Comparison of ENCODE assay signal across 1 cellular context in genomic region chr12:25328082-25328712, GRCh38.
TF ChIP-seq lines count a peak whose summit lies in the region.

No MANE protein-coding gene starts in this region.

TF ChIP-seq in HEK293, 187 proteins besides CTCF, POLR2A, EP300 and RAD21 (continued from another document and continues in another):
- peak; percentile 45; the same call in 1 of the 2 replicates for TF ChIP-seq ZNF148 (tag by site-specific recombination; IDR thresholded peaks at IDR 0.05; ENCODE audit: borderline replicate concordance)
- no peak for TF ChIP-seq GLIS2 (tag by site-specific recombination; IDR thresholded peaks at IDR 0.05)
- TF ChIP-seq PBX3 (CRISPR knock-in tag; IDR thresholded peaks at IDR 0.05), result no peak
- no peak for TF ChIP-seq ZBTB11 (tag by site-specific recombination; conservative IDR thresholded peaks at IDR 0.05; ENCODE audit: low read depth)
- no peak for TF ChIP-seq ZBTB6 (tag by site-specific recombination; IDR thresholded peaks at IDR 0.05)
- TF ChIP-seq ZBTB44 (tag by site-specific recombination; IDR thresholded peaks at IDR 0.05), result peak; percentile 68; the same call in 1 of the 2 replicates
- peak; percentile 41; the same call in 1 of the 2 replicates for TF ChIP-seq BCL11A (tag by site-specific recombination; IDR thresholded peaks at IDR 0.05; ENCODE audit: low read depth)
- peak; percentile 38; the same call in 1 of the 2 replicates for TF ChIP-seq HIC1 (tag by site-specific recombination; IDR thresholded peaks at IDR 0.05)
- TF ChIP-seq KLF1 (tag by site-specific recombination; IDR thresholded peaks at IDR 0.05), result no peak
- TF ChIP-seq ZNF302 (tag by site-specific recombination; IDR thresholded peaks at IDR 0.05; ENCODE audit: low read depth), result no peak
- TF ChIP-seq ZNF423 (tag by site-specific recombination; IDR thresholded peaks at IDR 0.05), result no peak
- no peak for TF ChIP-seq ZNF157 (tag by site-specific recombination; IDR thresholded peaks at IDR 0.05)
- TF ChIP-seq ZNF692 (tag by site-specific recombination; IDR thresholded peaks at IDR 0.05), result no peak; the same call in 1 of the 2 replicates
- no peak for TF ChIP-seq ZNF521 (tag by site-specific recombination; IDR thresholded peaks at IDR 0.05)
- no peak for TF ChIP-seq ZNF510 (tag by site-specific recombination; IDR thresholded peaks at IDR 0.05; ENCODE audit: insufficient replicate concordance)
- TF ChIP-seq ZNF792 (tag by site-specific recombination; IDR thresholded peaks at IDR 0.05), result no peak
- no peak for TF ChIP-seq ZFP3 (tag by site-specific recombination; IDR thresholded peaks at IDR 0.05; ENCODE audit: low read depth)
- TF ChIP-seq ZNF433 (tag by site-specific recombination; IDR thresholded peaks at IDR 0.05; ENCODE audit: low read depth), result no peak
- TF ChIP-seq ZNF19 (tag by site-specific recombination; IDR thresholded peaks at IDR 0.05; ENCODE audit: low read depth), result no peak
- no peak for TF ChIP-seq REST (tag by site-specific recombination; IDR thresholded peaks at IDR 0.05)
- TF ChIP-seq KLF16 (tag by site-specific recombination; IDR thresholded peaks at IDR 0.05), result no peak
- no peak for TF ChIP-seq ZNF248 (tag by site-specific recombination; IDR thresholded peaks at IDR 0.05)
- TF ChIP-seq KLF7 (tag by site-specific recombination; IDR thresholded peaks at IDR 0.05; ENCODE audit: borderline replicate concordance), result no peak
- TF ChIP-seq ZSCAN30 (tag by site-specific recombination; IDR thresholded peaks at IDR 0.05), result no peak
- peak; percentile 62; the same call in 1 of the 2 replicates for TF ChIP-seq WT1 (tag by site-specific recombination; IDR thresholded peaks at IDR 0.05)
- peak; percentile 78 for TF ChIP-seq ZNF324 (tag by site-specific recombination; IDR thresholded peaks at IDR 0.05)
- TF ChIP-seq ZXDB (tag by site-specific recombination; IDR thresholded peaks at IDR 0.05), result peak; percentile 46; the same call in 1 of the 2 replicates
- TF ChIP-seq ZNF24 (tag by site-specific recombination; IDR thresholded peaks at IDR 0.05), result 0 out of 2 replicates have a peak, but pooled peaks have one; percentile 63
- peak; percentile 93 for TF ChIP-seq ZNF366 (tag by site-specific recombination; conservative IDR thresholded peaks at IDR 0.05)
- TF ChIP-seq ZNF404 (tag by site-specific recombination; IDR thresholded peaks at IDR 0.05), result no peak
- no peak for TF ChIP-seq AEBP2 (tag by site-specific recombination; IDR thresholded peaks at IDR 0.05; ENCODE audit: borderline replicate concordance)
- no peak for TF ChIP-seq YY1 (tag by site-specific recombination; IDR thresholded peaks at IDR 0.05)
- TF ChIP-seq ZNF16 (tag by site-specific recombination; IDR thresholded peaks at IDR 0.05; ENCODE audit: low read depth), result no peak
- peak; percentile 79 for TF ChIP-seq IKZF3 (tag by site-specific recombination; IDR thresholded peaks at IDR 0.05)
- TF ChIP-seq ZNF549 (tag by site-specific recombination; IDR thresholded peaks at IDR 0.05), result no peak
- TF ChIP-seq ZNF211 (tag by site-specific recombination; IDR thresholded peaks at IDR 0.05; ENCODE audit: low read depth), result no peak
- no peak for TF ChIP-seq ZNF529 (tag by site-specific recombination; IDR thresholded peaks at IDR 0.05; ENCODE audit: insufficient replicate concordance)
- no peak for TF ChIP-seq ELK4 (IDR thresholded peaks at IDR 0.05; ENCODE audit: borderline replicate concordance, low read depth, low read length)
